Comparison of ENCODE assay signal across 8 cellular contexts in the genomic region with DNA sequence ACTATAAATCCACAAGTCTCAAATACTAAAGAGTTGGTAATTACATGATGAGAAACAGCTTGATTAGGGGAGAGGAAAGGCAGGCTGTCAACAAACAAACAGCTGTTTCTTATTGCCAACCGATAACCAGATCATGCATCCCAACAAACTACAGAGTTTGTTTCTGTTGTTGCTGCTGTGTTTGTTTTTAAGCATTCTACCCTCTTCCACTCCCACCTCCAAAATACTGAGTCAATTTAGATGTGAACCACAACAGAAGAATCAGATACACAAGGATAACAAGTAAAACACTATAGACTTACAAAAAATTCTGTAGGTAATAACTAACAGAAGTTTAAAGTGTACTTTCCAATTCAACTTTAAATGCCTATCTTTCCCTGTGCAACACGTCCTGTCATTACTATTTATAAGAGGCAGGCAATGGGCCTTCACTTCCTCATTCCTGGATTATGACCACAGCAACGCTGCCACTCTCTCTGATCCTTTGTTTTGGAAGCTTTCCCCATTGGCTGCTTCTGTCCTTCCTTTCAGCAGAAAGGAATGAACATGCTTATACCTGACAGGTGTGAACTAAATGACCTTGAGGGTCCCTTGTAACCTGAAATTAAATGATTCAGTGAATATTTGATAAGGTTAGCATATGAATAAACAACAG.
DNase-seq lines count a peak whose midpoint lies in the region; ATAC-seq and TF ChIP-seq lines count a peak whose summit lies in the region.

No MANE protein-coding gene starts in this region.

- TF ChIP-seq CTCF in body of pancreas (IDR thresholded peaks at IDR 0.05), result no peak

- H3K27me3 ChIP-seq in MG63, result no peaks in the 10 kb centered on the region
- no peaks in the 10 kb centered on the region for H3K27me3 ChIP-seq in body of pancreas

- H3K9me3 ChIP-seq in MG63 (no peaks in the 10 kb centered on the region), body of pancreas (no peaks in the 10 kb centered on the region)

- peak overlapping the region; percentile 71 to 91 (median 83) for H3K27ac ChIP-seq in body of pancreas

- TF ChIP-seq POLR2A in body of pancreas (IDR thresholded peaks at IDR 0.05), result peak in 1 of 3 donors; percentile 28

- no peak overlapping the region for H3K4me3 ChIP-seq in MG63
- no peak overlapping the region for H3K4me3 ChIP-seq in body of pancreas

- DNase-seq in AG08395 (ENCODE audit: low spot score) (peak; percentile 74), MG63 (peak; percentile 59), body of pancreas (peak; percentile 63 to 83 (median 70)), left kidney (ENCODE audit: low read depth, low spot score) (peak; percentile 65), NCI-H2227 (lab: John Stamatoyannopoulos, UW; ENCODE audit: unreplicated experiment) (no peak)
- DNase-seq in effector CD4-positive, alpha-beta T cell, result no peak

- H3K4me1 ChIP-seq in body of pancreas, result peaks cover 48% of the 10 kb centered on the region

- ATAC-seq in body of pancreas (peak; percentile 99), HG03175 (IDR thresholded peaks at IDR 0.05; ENCODE audit: unreplicated experiment) (no peak), GM18511 (IDR thresholded peaks at IDR 0.05; ENCODE audit: unreplicated experiment) (no peak)

- H3K36me3 ChIP-seq in MG63 (no peaks in the 10 kb centered on the region), body of pancreas (replicated peaks in 1 of 2; ENCODE audit: insufficient read depth in 1 of 2, low read depth in 2 of 2) (no peaks in the 10 kb centered on the region)

- WGBS in body of pancreas, 2 donors, result 19 to 20% methylated on average over 3 of the region's 3 CpGs

- intact Hi-C loops in body of pancreas (cut with DNase I), result no loop called here

Comparison
In these comparisons a context has a peak if more than half of its experiments do, and no peak if none do; other contexts are left out.
1. DNase-seq: peak in AG08395 (single experiment), MG63 (single experiment), body of pancreas (4 of 4) and left kidney (single experiment); none in effector CD4-positive, alpha-beta T cell (single experiment) and NCI-H2227 (single experiment).